ENCODE assay signal across 21 cellular contexts in genomic region chr1:163162281-163162937, GRCh38. TPM values are rescaled to one million over a fixed set of nuclear protein-coding genes. Genes with fewer than 3 reads are reported as not detected.
A peak's percentile ranks its signal among the peaks of the same experiment; 100 is the strongest.
DNase-seq lines count a peak whose midpoint lies in the region; ATAC-seq and TF ChIP-seq lines count a peak whose summit lies in the region.
"Had no signal": no experiment of that assay in that cellular context is flagged by ENCODE, and none has a peak within 500 bp of the region (broad histone marks: within the 10 kb centered on the region; RNA-seq: fewer than 3 reads in every experiment).

No MANE protein-coding gene starts in this region.

- no peaks in the 10 kb centered on the region for H3K27me3 Mint-ChIP-seq in chondrocyte (ENCODE audit: low read depth)
- H3K27me3 Mint-ChIP-seq in stimulated activated naive B cell treated with anti-CD40 and anti-IgM and Interleukin-4, amounts not matched to agents 10 μg/mL and 1 μg/mL and 100 μg/mL, for 72 hours = no peaks in the 10 kb centered on the region

- H4K91ac ChIP-seq in neuronal stem cell (ENCODE audit: low read depth, low read length, poor library complexity) = no peak overlapping the region

- no peak overlapping the region for H3K4me2 ChIP-seq in neuronal stem cell (ENCODE audit: insufficient read depth, low read length, poor library complexity, severe bottlenecking)

- WGBS in neuronal stem cell (ENCODE audit: extremely low coverage in 2 of 2, insufficient read length in 2 of 2, insufficient replicate concordance in 1 of 2), 2 donors = no CpG with 5 or more reads among the region's 6 CpGs
- 71 to 91% (median 78%) methylated on average over 6 of the region's 6 CpGs for WGBS in spleen, 5 donors

- H3K4me1 Mint-ChIP-seq in chondrocyte (ENCODE audit: low read depth) = peaks cover 60% of the 10 kb centered on the region
- H3K4me1 Mint-ChIP-seq in stimulated activated naive B cell treated with anti-CD40 and anti-IgM and Interleukin-4, amounts not matched to agents 10 μg/mL and 1 μg/mL and 100 μg/mL, for 72 hours = peaks cover 0 to 2% of the 10 kb centered on the region in 2 donors

- no peak overlapping the region for H2BK5ac ChIP-seq in neuronal stem cell (ENCODE audit: low read length)

- H2BK120ac ChIP-seq in neuronal stem cell (ENCODE audit: low read depth, low read length) = no peak overlapping the region

- no peak overlapping the region for H2BK12ac ChIP-seq in neuronal stem cell (ENCODE audit: low read length)

- H3K4me1 ChIP-seq in neuronal stem cell (ENCODE audit: control insufficient read depth in 2 of 2, insufficient read depth in 1 of 2, low read depth in 1 of 2, low read length in 2 of 2) (no peaks in the 10 kb centered on the region), spleen (no peaks in the 10 kb centered on the region)
- H3K4me1 ChIP-seq: SJCRH30 had no signal

- TF ChIP-seq CTCF in chondrocyte (IDR thresholded peaks at IDR 0.05) = peak; percentile 44
- TF ChIP-seq CTCF in spleen (IDR thresholded peaks at IDR 0.05 in 8 of 11, conservative IDR thresholded peaks at IDR 0.05 in 3 of 11) = no peak

- no peaks in the 10 kb centered on the region for H3K36me3 ChIP-seq in neuronal stem cell (replicated peaks in 1 of 2; ENCODE audit: control insufficient read depth in 2 of 2, insufficient read depth in 2 of 2, low read length in 2 of 2)
- H3K36me3 ChIP-seq in spleen = no peaks in the 10 kb centered on the region
- H3K36me3 ChIP-seq: SJCRH30, stomach had no signal

- peak overlapping the region; percentile 78 for H3K27ac Mint-ChIP-seq in chondrocyte (ENCODE audit: unreplicated experiment)
- no peak overlapping the region for H3K27ac Mint-ChIP-seq in stimulated activated naive B cell treated with anti-CD40 and anti-IgM and Interleukin-4, amounts not matched to agents 10 μg/mL and 1 μg/mL and 100 μg/mL, for 72 hours

- H3K4me3 ChIP-seq in neuronal stem cell (ENCODE audit: low read length in 2 of 2) (no peak overlapping the region), spleen (no peak overlapping the region)
- H3K4me3 ChIP-seq: SJCRH30, stomach had no signal

- no peak overlapping the region for H3K14ac ChIP-seq in neuronal stem cell (ENCODE audit: low read length)

- peaks cover 19% of the 10 kb centered on the region for H3K36me3 Mint-ChIP-seq in chondrocyte (ENCODE audit: low read depth)
- H3K36me3 Mint-ChIP-seq in stimulated activated naive B cell treated with anti-CD40 and anti-IgM and Interleukin-4, amounts not matched to agents 10 μg/mL and 1 μg/mL and 100 μg/mL, for 72 hours = peaks cover 0 to 2% of the 10 kb centered on the region in 2 donors

- H3K4me3 Mint-ChIP-seq in chondrocyte (ENCODE audit: unreplicated experiment) = peak overlapping the region; percentile 41
- no peak overlapping the region for H3K4me3 Mint-ChIP-seq in stimulated activated naive B cell treated with anti-CD40 and anti-IgM and Interleukin-4, amounts not matched to agents 10 μg/mL and 1 μg/mL and 100 μg/mL, for 72 hours

- H3K9me3 ChIP-seq in neuronal stem cell (replicated peaks in 1 of 2; ENCODE audit: control insufficient read depth in 2 of 2, insufficient read depth in 1 of 2, low read depth in 1 of 2, low read length in 2 of 2) (no peaks in the 10 kb centered on the region), spleen (peaks cover 0 to 5% (median 0%) of the 10 kb centered on the region in 8 donors)
- H3K9me3 ChIP-seq: SJCRH30, stomach had no signal

- no peak overlapping the region for H3K9ac ChIP-seq in neuronal stem cell (ENCODE audit: low read depth, low read length, poor library complexity)

- intact Hi-C loops in spleen (cut with DNase I; ENCODE audit: low total_unique reads) = no loop called here

- H3K27ac ChIP-seq in neuronal stem cell (replicated peaks; ENCODE audit: low read length) (no peak overlapping the region), spleen (no peak overlapping the region)
- H3K27ac ChIP-seq: SJCRH30 had no signal

- H3K27me3 ChIP-seq in neuronal stem cell (ENCODE audit: control insufficient read depth in 3 of 3, insufficient read depth in 3 of 3, low read depth in 1 of 3, low read length in 3 of 3) = no peaks in the 10 kb centered on the region
- no peaks in the 10 kb centered on the region for H3K27me3 ChIP-seq in spleen (replicated peaks in 1 of 7)
- H3K27me3 ChIP-seq: SJCRH30, stomach had no signal

- no peak overlapping the region for H2BK15ac ChIP-seq in neuronal stem cell (ENCODE audit: low read length)

- DNase-seq in AG08396 (ENCODE audit: low spot score) = peak; percentile 13
- peak; percentile 55 for DNase-seq in NCI-H146 (lab: John Stamatoyannopoulos, UW)
- DNase-seq in chondrocyte (ENCODE audit: low spot score) = no peak
- DNase-seq in neuronal stem cell (ENCODE audit: low spot score) = no peak
- no peak for DNase-seq in hippocampal formation (lab: John Stamatoyannopoulos, UW)
- no peak for DNase-seq in stimulated activated naive B cell treated with anti-CD40 and anti-IgM and Interleukin-4, amounts not matched to agents 10 μg/mL and 1 μg/mL and 100 μg/mL, for 72 hours
- DNase-seq in spleen = no peak
- DNase-seq: activated CD8-positive, alpha-beta memory T cell treated with anti-CD3 and anti-CD28 coated beads, Interleukin-2, amount 50 U/mL, for 4 hours; activated gamma-delta T cell; amniotic stem cell; cortex of kidney; GDM1; H7; NCI-H1048; NCI-H2107; NCI-H526 treated with DMSO at 0.1 percent for 48 hours; occipital lobe; SJCRH30; stimulated activated CD4-positive, alpha-beta T cell treated with anti-CD3 and anti-CD28 coated beads, Interleukin-2, amount 100 ng/mL, for 24 hours; stomach had no signal

- no peak overlapping the region for H3K18ac ChIP-seq in neuronal stem cell (ENCODE audit: low read length)

- H3K9me3 Mint-ChIP-seq in chondrocyte (ENCODE audit: low read depth) = peaks cover 2% of the 10 kb centered on the region
- peaks cover 3 to 5% of the 10 kb centered on the region in 2 donors for H3K9me3 Mint-ChIP-seq in stimulated activated naive B cell treated with anti-CD40 and anti-IgM and Interleukin-4, amounts not matched to agents 10 μg/mL and 1 μg/mL and 100 μg/mL, for 72 hours

- no peaks in the 10 kb centered on the region for H3K79me1 ChIP-seq in neuronal stem cell (ENCODE audit: low read depth, low read length)

- no peak overlapping the region for H4K8ac ChIP-seq in neuronal stem cell (ENCODE audit: low read depth, low read length)

- TF ChIP-seq POLR2A in spleen (IDR thresholded peaks at IDR 0.05) = no peak

- no peak for ATAC-seq in stimulated activated naive B cell treated with anti-CD40 and anti-IgM and Interleukin-4, amounts not matched to agents 10 μg/mL and 1 μg/mL and 100 μg/mL, for 72 hours (replicated peaks)
- ATAC-seq in HG02973 (IDR thresholded peaks at IDR 0.05; ENCODE audit: unreplicated experiment) = no peak

- peak overlapping the region; percentile 16 for H2AFZ ChIP-seq in neuronal stem cell (ENCODE audit: low read length)

- H3K4ac ChIP-seq in neuronal stem cell (ENCODE audit: low read length) = no peak overlapping the region

- H3K23ac ChIP-seq in neuronal stem cell (ENCODE audit: low read depth, low read length, poor library complexity) = no peak overlapping the region

- H2AK5ac ChIP-seq in neuronal stem cell (ENCODE audit: low read depth, low read length) = no peak overlapping the region

RNA-seq across cellular contexts. Expression of gene RGS5, which starts 40.3 kb away (rescaled TPM):
- total RNA-seq in chondrocyte (103 to 448 TPM (median 423 TPM) in 3 replicates), spleen (100 to 1,000 TPM in 1 of 7 donors, 10 to 100 TPM in 5, 1 to 10 TPM in 1; 8.6 to 150 (median 32.4) TPM)
- polyA plus RNA-seq in neuronal stem cell (2013, experiment 1 of 2) = 45.2 TPM
- polyA plus RNA-seq in neuronal stem cell (2013, experiment 2 of 2) = 46.0 TPM
- 1 to 10 TPM; 3.1 to 10.0 (median 6.5) TPM for polyA plus RNA-seq in spleen

Comparison
In these comparisons a context has a peak if more than half of its experiments do, and no peak if none do; other contexts are left out.
1. DNase-seq: peak in AG08396 (single experiment) and NCI-H146 (single experiment); none in chondrocyte (single experiment), neuronal stem cell (single experiment), hippocampal formation (0 of 2), stimulated activated naive B cell treated with anti-CD40 and anti-IgM and Interleukin-4, amounts not matched to agents 10 μg/mL and 1 μg/mL and 100 μg/mL, for 72 hours (single experiment) and spleen (single experiment).